In the genomic region with DNA sequence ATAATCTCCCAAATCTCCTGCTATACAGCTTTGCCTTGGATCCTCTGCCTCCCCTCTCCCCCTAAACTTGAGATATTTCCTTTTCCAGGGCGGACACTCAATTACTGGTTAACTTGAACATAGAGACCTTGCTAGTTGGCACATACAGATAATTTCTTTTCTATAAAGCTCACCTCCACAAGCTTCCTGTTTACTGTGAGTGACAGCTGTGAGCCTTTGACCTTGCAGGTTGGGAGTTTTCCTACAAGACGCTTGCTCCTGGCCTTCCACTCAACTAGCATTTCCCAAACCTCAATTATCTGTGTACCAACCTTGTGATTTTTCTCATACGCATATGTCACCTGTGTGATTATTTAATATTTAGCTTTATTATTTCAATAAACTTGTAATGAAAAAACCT, we compare ENCODE assay signal across 25 cellular contexts.
DNase-seq lines count a peak whose midpoint lies in the region; ATAC-seq, FAIRE-seq and TF ChIP-seq lines count a peak whose summit lies in the region.
"Had no signal": no experiment of that assay in that cellular context is flagged by ENCODE, and none has a peak within 500 bp of the region (broad histone marks: within the 10 kb centered on the region; RNA-seq: fewer than 3 reads in every experiment).

No MANE protein-coding gene starts in this region.

- no peaks in the 10 kb centered on the region for H3K27me3 ChIP-seq in GM23338 (ENCODE audit: insufficient read depth)
- no peaks in the 10 kb centered on the region for H3K27me3 ChIP-seq in body of pancreas
- no peaks in the 10 kb centered on the region for H3K27me3 ChIP-seq in small intestine (ENCODE audit: control insufficient read depth in 2 of 2, insufficient read depth in 2 of 2, low read length in 2 of 2)
- H3K27me3 ChIP-seq: sigmoid colon had no signal

- peaks cover 4% of the 10 kb centered on the region for H3K27me3 Mint-ChIP-seq in GM23338 (ENCODE audit: insufficient read depth, low read depth, poor library complexity)
- H3K27me3 Mint-ChIP-seq: activated T-cell treated with anti-CD3 and anti-CD28 coated beads, Interleukin-2, amount 50 U/mL, for 24 hours had no signal

- peaks cover 4% of the 10 kb centered on the region; the same call in 2 of the 3 replicates for H3K9me3 Mint-ChIP-seq in GM23338
- H3K9me3 Mint-ChIP-seq: activated T-cell treated with anti-CD3 and anti-CD28 coated beads, Interleukin-2, amount 50 U/mL, for 24 hours; CD8-positive, alpha-beta T cell; T-helper 1 cell treated with Interleukin-12 subunit alpha and Interleukin-12 subunit beta and Interleukin-4 antibody, amounts not matched to agents 30 μg/mL and 1 μg/mL, for 36 hours had no signal

- H2AFZ ChIP-seq in GM23338 = no peak overlapping the region

- H3K9me3 ChIP-seq in body of pancreas (no peaks in the 10 kb centered on the region), small intestine (ENCODE audit: control insufficient read depth, low read depth) (no peaks in the 10 kb centered on the region)
- H3K9me3 ChIP-seq: sigmoid colon, thoracic aorta had no signal

- no peaks in the 10 kb centered on the region for H3K79me2 ChIP-seq in GM23338 (replicated peaks; ENCODE audit: insufficient read depth)

- no peaks in the 10 kb centered on the region for H3K9me2 ChIP-seq in GM23338 (ENCODE audit: insufficient read depth)

- H3K27ac ChIP-seq in GM23338 (ENCODE audit: low read depth) (peak overlapping the region; percentile 82), body of pancreas (peak overlapping the region in 3 of 4 donors; percentile 6 to 63 (median 31)), small intestine (ENCODE audit: low read depth in 1 of 2, low read length in 1 of 2) (peak overlapping the region in 1 of 2 donors; percentile 45)
- H3K27ac ChIP-seq: RWPE1, sigmoid colon, thoracic aorta had no signal

- DNase-seq in GM23338 (ENCODE audit: low spot score) (no peak), body of pancreas (no peak), left colon (peak; percentile 25 to 50), small intestine (peak; percentile 53), COLO829 (ENCODE audit: low spot score) (no peak), LoVo (ENCODE audit: low spot score) (no peak)
- no peak for DNase-seq in stimulated activated CD4-positive, alpha-beta T cell treated with anti-CD3 and anti-CD28 coated beads, Interleukin-4, amount 100 ng/mL, for 4 hours
- DNase-seq: activated CD4-positive, alpha-beta T cell treated with anti-CD3 and anti-CD28 coated beads for 36 hours; activated CD8-positive, alpha-beta memory T cell treated with anti-CD3 and anti-CD28 coated beads for 24 hours; activated gamma-delta T cell treated with Interleukin-2 at 50 U/mL for 16 hours; activated T-cell treated with anti-CD3 and anti-CD28 coated beads, Interleukin-2, amount 50 U/mL, for 24 hours; CD8-positive, alpha-beta T cell; DMS 273 treated with DMSO at 0.1 percent for 48 hours; Karpas-422; MV-4-11; NCI-H146; NCI-H510A; sigmoid colon; stimulated activated naive CD4-positive, alpha-beta T cell had no signal

- H3K36me3 ChIP-seq in GM23338 (ENCODE audit: insufficient read depth) (no peaks in the 10 kb centered on the region; the same call in 1 of the 2 replicates), body of pancreas (replicated peaks in 1 of 2; ENCODE audit: insufficient read depth in 1 of 2, low read depth in 2 of 2) (no peaks in the 10 kb centered on the region), small intestine (ENCODE audit: control insufficient read depth in 2 of 2, insufficient read depth in 2 of 2, low read length in 2 of 2) (no peaks in the 10 kb centered on the region)
- H3K36me3 ChIP-seq: thoracic aorta had no signal

- ATAC-seq in GM23338 = no peak
- ATAC-seq in body of pancreas = no peak
- peak; percentile 92 for ATAC-seq in left colon
- no peak for ATAC-seq in HG02885 (IDR thresholded peaks at IDR 0.05; ENCODE audit: poor library complexity, unreplicated experiment)
- ATAC-seq: activated CD4-positive, alpha-beta T cell treated with anti-CD3 and anti-CD28 coated beads for 36 hours; CD8-positive, alpha-beta T cell had no signal

- peak overlapping the region; percentile 26; the same call in 1 of the 2 replicates for H3K4me2 ChIP-seq in GM23338

- peaks cover 7% of the 10 kb centered on the region; the same call in 2 of the 3 replicates for H3K36me3 Mint-ChIP-seq in GM23338 (ENCODE audit: low read depth)
- H3K36me3 Mint-ChIP-seq: CD8-positive, alpha-beta T cell had no signal

- H3F3A ChIP-seq in GM23338 (replicated peaks; ENCODE audit: low read depth) = no peaks in the 10 kb centered on the region

- H3K4me3 Mint-ChIP-seq in GM23338 = no peak overlapping the region
- H3K4me3 Mint-ChIP-seq: activated CD4-positive, alpha-beta T cell treated with anti-CD3 and anti-CD28 coated beads for 36 hours; activated T-cell treated with anti-CD3 and anti-CD28 coated beads, Interleukin-2, amount 50 U/mL, for 24 hours; CD8-positive, alpha-beta T cell; T-helper 1 cell treated with Interleukin-12 subunit alpha and Interleukin-12 subunit beta and Interleukin-4 antibody, amounts not matched to agents 30 μg/mL and 1 μg/mL, for 36 hours had no signal

- intact Hi-C loops in body of pancreas (cut with DNase I) = no loop called here
- intact Hi-C loops in left colon (cut with DNase I, micrococcal nuclease) = no loop called here

- TF ChIP-seq CTCF in GM23338 (conservative IDR thresholded peaks at IDR 0.05; ENCODE audit: low read depth in 2 of 2) (no peak), body of pancreas (IDR thresholded peaks at IDR 0.05) (no peak)

- H3K4me1 ChIP-seq in GM23338 (ENCODE audit: insufficient read depth) = peaks cover 27% of the 10 kb centered on the region
- H3K4me1 ChIP-seq in body of pancreas = peaks cover 7% of the 10 kb centered on the region
- no peaks in the 10 kb centered on the region for H3K4me1 ChIP-seq in small intestine (ENCODE audit: control insufficient read depth in 2 of 2, insufficient read depth in 1 of 2, low read depth in 1 of 2, low read length in 1 of 2)

- H4K20me1 ChIP-seq in GM23338 (replicated peaks; ENCODE audit: insufficient read depth) = no peaks in the 10 kb centered on the region

- H3K4me3 ChIP-seq in GM23338 = no peak overlapping the region
- H3K4me3 ChIP-seq in body of pancreas = no peak overlapping the region
- no peak overlapping the region for H3K4me3 ChIP-seq in small intestine (ENCODE audit: low read depth in 1 of 2, low read length in 2 of 2)
- H3K4me3 ChIP-seq: sigmoid colon, thoracic aorta had no signal

- FAIRE-seq in small intestine (lab: Jason Lieb, UNC) = no peak
- FAIRE-seq: G401.6, H54 had no signal

- peaks cover 41% of the 10 kb centered on the region for H3K4me1 Mint-ChIP-seq in GM23338
- H3K4me1 Mint-ChIP-seq: activated CD4-positive, alpha-beta T cell treated with anti-CD3 and anti-CD28 coated beads for 36 hours had no signal

- peak overlapping the region; percentile 88 for H3K27ac Mint-ChIP-seq in GM23338
- H3K27ac Mint-ChIP-seq: activated CD4-positive, alpha-beta T cell treated with anti-CD3 and anti-CD28 coated beads for 36 hours; activated T-cell treated with anti-CD3 and anti-CD28 coated beads, Interleukin-2, amount 50 U/mL, for 24 hours; CD8-positive, alpha-beta T cell; T-helper 1 cell treated with Interleukin-12 subunit alpha and Interleukin-12 subunit beta and Interleukin-4 antibody, amounts not matched to agents 30 μg/mL and 1 μg/mL, for 36 hours had no signal

- no peak for TF ChIP-seq POLR2A in body of pancreas (IDR thresholded peaks at IDR 0.05)

- 26 to 41% methylated on average over 3 of the region's 3 CpGs for WGBS in body of pancreas, 2 donors
- 29 to 64% (median 59%) methylated on average over 3 of the region's 3 CpGs for WGBS in small intestine, 3 donors

TF ChIP-seq in GM23338, 12 proteins besides CTCF, POLR2A, EP300 and RAD21 (continues in another document):
- TF ChIP-seq EZH2phosphoT487 (IDR thresholded peaks at IDR 0.05; ENCODE audit: unreplicated experiment) (no peak), POLR2AphosphoS5 (IDR thresholded peaks at IDR 0.05; ENCODE audit: low read depth) (no peak), EZH2 (IDR thresholded peaks at IDR 0.05; ENCODE audit: low read depth, unreplicated experiment) (no peak)
- TF ChIP-seq, protein P1, sequence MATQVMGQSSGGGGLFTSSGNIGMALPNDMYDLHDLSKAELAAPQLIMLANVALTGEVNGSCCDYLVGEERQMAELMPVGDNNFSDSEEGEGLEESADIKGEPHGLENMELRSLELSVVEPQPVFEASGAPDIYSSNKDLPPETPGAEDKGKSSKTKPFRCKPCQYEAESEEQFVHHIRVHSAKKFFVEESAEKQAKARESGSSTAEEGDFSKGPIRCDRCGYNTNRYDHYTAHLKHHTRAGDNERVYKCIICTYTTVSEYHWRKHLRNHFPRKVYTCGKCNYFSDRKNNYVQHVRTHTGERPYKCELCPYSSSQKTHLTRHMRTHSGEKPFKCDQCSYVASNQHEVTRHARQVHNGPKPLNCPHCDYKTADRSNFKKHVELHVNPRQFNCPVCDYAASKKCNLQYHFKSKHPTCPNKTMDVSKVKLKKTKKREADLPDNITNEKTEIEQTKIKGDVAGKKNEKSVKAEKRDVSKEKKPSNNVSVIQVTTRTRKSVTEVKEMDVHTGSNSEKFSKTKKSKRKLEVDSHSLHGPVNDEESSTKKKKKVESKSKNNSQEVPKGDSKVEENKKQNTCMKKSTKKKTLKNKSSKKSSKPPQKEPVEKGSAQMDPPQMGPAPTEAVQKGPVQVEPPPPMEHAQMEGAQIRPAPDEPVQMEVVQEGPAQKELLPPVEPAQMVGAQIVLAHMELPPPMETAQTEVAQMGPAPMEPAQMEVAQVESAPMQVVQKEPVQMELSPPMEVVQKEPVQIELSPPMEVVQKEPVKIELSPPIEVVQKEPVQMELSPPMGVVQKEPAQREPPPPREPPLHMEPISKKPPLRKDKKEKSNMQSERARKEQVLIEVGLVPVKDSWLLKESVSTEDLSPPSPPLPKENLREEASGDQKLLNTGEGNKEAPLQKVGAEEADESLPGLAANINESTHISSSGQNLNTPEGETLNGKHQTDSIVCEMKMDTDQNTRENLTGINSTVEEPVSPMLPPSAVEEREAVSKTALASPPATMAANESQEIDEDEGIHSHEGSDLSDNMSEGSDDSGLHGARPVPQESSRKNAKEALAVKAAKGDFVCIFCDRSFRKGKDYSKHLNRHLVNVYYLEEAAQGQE (IDR thresholded peaks at IDR 0.05; ENCODE audit: unreplicated experiment) = no peak

Comparison
In these comparisons a context has a peak if more than half of its experiments do, and no peak if none do; other contexts are left out.
1. DNase-seq: peak in left colon (2 of 2) and small intestine (single experiment); none in GM23338 (single experiment), body of pancreas (0 of 4), COLO829 (single experiment), stimulated activated CD4-positive, alpha-beta T cell treated with anti-CD3 and anti-CD28 coated beads, Interleukin-4, amount 100 ng/mL, for 4 hours (0 of 2) and LoVo (single experiment).